ENCODE assay signal across 29 cellular contexts in the genomic region with DNA sequence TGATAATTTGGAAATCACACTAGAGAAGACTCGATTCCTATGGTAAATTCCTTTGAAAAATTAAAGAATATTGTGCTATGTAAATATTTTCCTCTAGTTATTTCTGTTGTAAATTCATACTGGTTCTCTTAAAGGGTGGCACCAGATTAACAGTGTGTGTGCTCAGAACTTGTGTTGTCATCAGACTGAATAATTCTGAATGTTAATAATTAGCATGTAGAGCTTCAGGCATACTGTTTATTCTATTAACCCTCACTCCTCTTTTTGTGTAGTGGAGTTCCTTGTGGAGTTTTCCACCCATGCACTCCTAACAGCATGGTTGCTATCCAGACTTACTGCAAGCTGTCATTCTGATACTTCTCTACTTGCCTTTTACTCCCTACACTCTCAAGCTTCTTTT. TPM values are rescaled to one million over a fixed set of nuclear protein-coding genes. Genes with fewer than 3 reads are reported as not detected.
DNase-seq lines count a peak whose midpoint lies in the region; ATAC-seq, FAIRE-seq and TF ChIP-seq lines count a peak whose summit lies in the region.
"Had no signal": no experiment of that assay in that cellular context is flagged by ENCODE, and none has a peak within 500 bp of the region (broad histone marks: within the 10 kb centered on the region; RNA-seq: fewer than 3 reads in every experiment).

No MANE protein-coding gene starts in this region.

- no peaks in the 10 kb centered on the region for H3K36me3 Mint-ChIP-seq in astrocyte (ENCODE audit: low read depth, unreplicated experiment)
- H3K36me3 Mint-ChIP-seq: CD8-positive, alpha-beta T cell had no signal

- no peak overlapping the region for H3K27ac ChIP-seq in astrocyte (ENCODE audit: low read depth, low read length)
- H3K27ac ChIP-seq: 22Rv1; A549; BLaER1 treated with 17β-estradiol and CSF1 and Interleukin-3, amounts not matched to agents 10 nM and 100 nM; C4-2B had no signal

- no peaks in the 10 kb centered on the region for H3K4me1 ChIP-seq in astrocyte (ENCODE audit: insufficient read depth, low read length)
- H3K4me1 ChIP-seq: A549, Caco-2 had no signal

- H2AFZ ChIP-seq in astrocyte (ENCODE audit: low read depth, low read length), result no peak overlapping the region

- no peak overlapping the region for H3K9ac ChIP-seq in astrocyte (ENCODE audit: low read length)
- H3K9ac ChIP-seq: BLaER1 treated with 17β-estradiol and CSF1 and Interleukin-3, amounts not matched to agents 10 nM and 100 nM had no signal

- H3K4me2 ChIP-seq in astrocyte (ENCODE audit: low read length), result no peak overlapping the region
- H3K4me2 ChIP-seq: A549; BLaER1 treated with 17β-estradiol and CSF1 and Interleukin-3, amounts not matched to agents 10 nM and 100 nM had no signal

- H3K27ac Mint-ChIP-seq in astrocyte (ENCODE audit: unreplicated experiment), result no peak overlapping the region
- H3K27ac Mint-ChIP-seq: B cell; CD4-positive, alpha-beta T cell; CD8-positive, alpha-beta T cell had no signal

- peak; percentile 75 for FAIRE-seq in astrocyte (lab: Jason Lieb, UNC)
- FAIRE-seq: A549, GM12878, GM12892, GM18507 had no signal

- H3K4me1 Mint-ChIP-seq in astrocyte (ENCODE audit: low read depth, unreplicated experiment), result no peaks in the 10 kb centered on the region

- no peak for TF ChIP-seq CTCF in astrocyte (IDR thresholded peaks at IDR 0.05; ENCODE audit: insufficient read depth, low read depth, low read length)

- ATAC-seq in GM21576 (IDR thresholded peaks at IDR 0.05; ENCODE audit: unreplicated experiment) (no peak), GM21390 (IDR thresholded peaks at IDR 0.05; ENCODE audit: unreplicated experiment) (no peak)
- ATAC-seq: A549; CD8-positive, alpha-beta T cell; GM12878 had no signal

- H3K4me3 ChIP-seq in astrocyte (ENCODE audit: insufficient read depth, low read depth, low read length), result no peak overlapping the region
- H3K4me3 ChIP-seq: A549; BLaER1 treated with 17β-estradiol and CSF1 and Interleukin-3, amounts not matched to agents 10 nM and 100 nM; GM12878 had no signal

- no peaks in the 10 kb centered on the region for H3K79me2 ChIP-seq in astrocyte (ENCODE audit: insufficient read depth, low read length)

- no peaks in the 10 kb centered on the region for H3K9me3 ChIP-seq in astrocyte (ENCODE audit: insufficient read depth, low read depth, low read length)
- H3K9me3 ChIP-seq: A549, Caco-2 had no signal

- no peaks in the 10 kb centered on the region for H3K36me3 ChIP-seq in astrocyte (ENCODE audit: insufficient read depth, low read length)
- H3K36me3 ChIP-seq: BLaER1 treated with 17β-estradiol and CSF1 and Interleukin-3, amounts not matched to agents 10 nM and 100 nM had no signal

- no peak overlapping the region for H3K4me3 Mint-ChIP-seq in astrocyte (ENCODE audit: unreplicated experiment)
- H3K4me3 Mint-ChIP-seq: B cell; CD4-positive, alpha-beta T cell; CD8-positive, alpha-beta T cell had no signal

- DNase-seq in DMS53 (lab: John Stamatoyannopoulos, UW) (peak; percentile 9), DMS53 treated with DMSO at 0.1 percent for 48 hours (lab: John Stamatoyannopoulos, UW; ENCODE audit: unreplicated experiment) (no peak), astrocyte (ENCODE audit: low read depth) (no peak), kidney tubule cell (ENCODE audit: low spot score) (peak; percentile 20), renal cortical epithelial cell (ENCODE audit: low read depth) (peak; percentile 54)
- DNase-seq: AML-193; Caco-2; Calu3; CD4-positive, alpha-beta T cell; CD8-positive, alpha-beta T cell; DMS 273 treated with DMSO at 0.1 percent for 48 hours; DMS153; DMS79; DND-41; EL; GDM1 had no signal

- no peaks in the 10 kb centered on the region for H3K27me3 Mint-ChIP-seq in astrocyte (ENCODE audit: low read depth, unreplicated experiment)

- H3K9me3 Mint-ChIP-seq in astrocyte (ENCODE audit: unreplicated experiment), result no peaks in the 10 kb centered on the region
- H3K9me3 Mint-ChIP-seq: CD4-positive, alpha-beta T cell; CD8-positive, alpha-beta T cell had no signal

- H3K27me3 ChIP-seq in astrocyte (ENCODE audit: insufficient read depth, low read length), result no peaks in the 10 kb centered on the region

- H4K20me1 ChIP-seq in astrocyte (ENCODE audit: insufficient read depth, low read length), result no peaks in the 10 kb centered on the region
- H4K20me1 ChIP-seq: BLaER1 treated with 17β-estradiol and CSF1 and Interleukin-3, amounts not matched to agents 10 nM and 100 nM had no signal

RNA-seq across cellular contexts. Expression of a gene that starts 16.8 kb away (rescaled TPM):
- total RNA-seq in astrocyte (2.7 and 3.2 TPM in 2 replicates), renal cortical epithelial cell (1.1 and 2.1 TPM in 2 replicates)
- total RNA-seq: A172, GM12878 had no signal

RNA-seq across cellular contexts. Expression of a gene that starts 29.8 kb away (rescaled TPM):
- total RNA-seq in astrocyte (33.9 and 36.4 TPM in 2 replicates), renal cortical epithelial cell (3.6 and 5.0 TPM in 2 replicates)

RNA-seq across cellular contexts. Expression of a gene that starts 38.6 kb away (rescaled TPM):
- not detected in 2 replicates for total RNA-seq in astrocyte
- total RNA-seq in renal cortical epithelial cell, result not detected in 2 replicates
- total RNA-seq: A172; B cell; Caco-2; Calu3; CD4-positive, alpha-beta T cell; CD8-positive, alpha-beta T cell; Daoy; G401; GM12878 had no signal

RNA-seq across cellular contexts. Expression of a gene that starts 49.5 kb away (rescaled TPM):
- total RNA-seq in astrocyte (233 and 240 TPM in 2 replicates), renal cortical epithelial cell (16.3 and 41.6 TPM in 2 replicates)

RNA-seq across cellular contexts. Expression of a gene that starts 59.4 kb away (rescaled TPM):
- total RNA-seq in astrocyte (12.1 and 13.3 TPM in 2 replicates), renal cortical epithelial cell (1.9 and 4.8 TPM in 2 replicates)
- total RNA-seq: B cell; CD8-positive, alpha-beta T cell had no signal

Comparison
In these comparisons a context has a peak if more than half of its experiments do, and no peak if none do; other contexts are left out.
1. DNase-seq: peak in DMS53 (single experiment), kidney tubule cell (single experiment) and renal cortical epithelial cell (single experiment); none in DMS53 treated with DMSO at 0.1 percent for 48 hours (single experiment) and astrocyte (single experiment).